24 cellular contexts compared by ENCODE assay signal in the genomic region with DNA sequence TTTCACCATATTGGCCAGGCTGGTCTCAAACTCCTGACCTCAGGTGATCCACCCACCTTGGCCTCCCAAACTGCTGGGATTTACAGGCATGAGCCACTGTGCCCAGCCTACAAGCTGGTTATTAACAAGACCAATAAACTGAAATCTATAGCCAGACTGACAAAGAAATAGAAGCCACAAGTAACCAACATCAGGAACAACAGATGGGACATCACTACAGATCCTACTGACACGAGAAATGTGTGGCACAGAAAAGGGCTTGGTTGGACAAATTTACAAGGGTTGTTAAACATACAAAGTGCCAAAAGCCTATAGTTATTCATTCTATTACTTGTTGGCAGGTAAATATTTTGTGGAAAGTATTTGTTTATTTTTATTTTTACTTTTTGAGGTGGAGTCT. TPM values are rescaled to one million over a fixed set of nuclear protein-coding genes. Genes with fewer than 3 reads are reported as not detected.
"Had no signal": no experiment of that assay in that cellular context is flagged by ENCODE, and none has a peak within 500 bp of the region (broad histone marks: within the 10 kb centered on the region; RNA-seq: fewer than 3 reads in every experiment).

No MANE protein-coding gene starts in this region.

- H3K9me3 ChIP-seq: body of pancreas, suprapubic skin, transverse colon had no signal

- H3K27ac ChIP-seq: suprapubic skin, transverse colon had no signal

- H3K4me3 ChIP-seq: body of pancreas, esophagus muscularis mucosa, skin epidermis, suprapubic skin, transverse colon had no signal

- H3K4me1 ChIP-seq: suprapubic skin, transverse colon had no signal

- H3K4me3 Mint-ChIP-seq: activated CD4-positive, alpha-beta memory T cell treated with anti-CD3 and anti-CD28 coated beads, Interleukin-2, amount 10 ng/mL, durations not matched to agents 7 days and 5 days; activated naive CD8-positive, alpha-beta T cell treated with anti-CD3 and anti-CD28 coated beads, Interleukin-2, amount 50 U/mL, for 24 hours; effector memory CD8-positive, alpha-beta T cell; naive thymus-derived CD4-positive, alpha-beta T cell; neural crest cell; stimulated activated effector memory CD8-positive, alpha-beta T cell treated with anti-CD3 and anti-CD28 coated beads, Interleukin-12 subunit alpha, Interleukin-12 subunit beta, amount 100 ng/mL, for 72 hours; stimulated activated naive CD8-positive, alpha-beta T cell treated with anti-CD3 and anti-CD28 coated beads, Interleukin-15, amount 100 ng/mL, for 72 hours; T-helper 17 cell had no signal

- H3K27me3 ChIP-seq: body of pancreas, esophagus muscularis mucosa, suprapubic skin, transverse colon had no signal

- H3K9me3 Mint-ChIP-seq: activated CD4-positive, alpha-beta memory T cell treated with anti-CD3 and anti-CD28 coated beads, Interleukin-2, amount 10 ng/mL, durations not matched to agents 7 days and 5 days; effector memory CD8-positive, alpha-beta T cell; stimulated activated effector memory CD8-positive, alpha-beta T cell treated with anti-CD3 and anti-CD28 coated beads, Interleukin-12 subunit alpha, Interleukin-12 subunit beta, amount 100 ng/mL, for 72 hours; stimulated activated naive CD8-positive, alpha-beta T cell treated with anti-CD3 and anti-CD28 coated beads, Interleukin-15, amount 100 ng/mL, for 72 hours had no signal

- H3K27me3 Mint-ChIP-seq: activated CD4-positive, alpha-beta memory T cell treated with anti-CD3 and anti-CD28 coated beads, Interleukin-2, amount 10 ng/mL, durations not matched to agents 7 days and 5 days; activated naive CD8-positive, alpha-beta T cell treated with anti-CD3 and anti-CD28 coated beads, Interleukin-2, amount 50 U/mL, for 24 hours; effector memory CD8-positive, alpha-beta T cell; naive thymus-derived CD4-positive, alpha-beta T cell; stimulated activated naive CD8-positive, alpha-beta T cell treated with anti-CD3 and anti-CD28 coated beads, Interleukin-15, amount 100 ng/mL, for 72 hours; T-helper 17 cell had no signal

- H3K36me3 ChIP-seq: transverse colon had no signal

- DNase-seq: activated CD4-positive, alpha-beta memory T cell treated with anti-CD3 and anti-CD28 coated beads, Interleukin-2, amount 10 ng/mL, durations not matched to agents 7 days and 5 days; activated CD4-positive, alpha-beta T cell treated with anti-CD3 and anti-CD28 coated beads for 48 hours; activated CD4-positive, CD25-positive, alpha-beta regulatory T cell; activated gamma-delta T cell; activated naive CD4-positive, alpha-beta T cell treated with anti-CD3 and anti-CD28 coated beads, Interleukin-2, amount 50 U/mL, for 16 hours; activated naive CD8-positive, alpha-beta T cell treated with anti-CD3 and anti-CD28 coated beads, Interleukin-2, amount 50 U/mL, for 24 hours; caudate nucleus; effector memory CD8-positive, alpha-beta T cell; glutamatergic neuron; hippocampal formation; mesendoderm; naive thymus-derived CD4-positive, alpha-beta T cell; occipital lobe; stimulated activated CD4-positive, alpha-beta T cell treated with anti-CD3 and anti-CD28 coated beads, Interleukin-2, amount 100 ng/mL, for 24 hours; stimulated activated naive CD8-positive, alpha-beta T cell treated with anti-CD3 and anti-CD28 coated beads, Interleukin-15, amount 100 ng/mL, for 72 hours; T-helper 17 cell; transverse colon had no signal

- H3K27ac Mint-ChIP-seq: activated CD4-positive, alpha-beta memory T cell treated with anti-CD3 and anti-CD28 coated beads, Interleukin-2, amount 10 ng/mL, durations not matched to agents 7 days and 5 days; activated naive CD8-positive, alpha-beta T cell treated with anti-CD3 and anti-CD28 coated beads, Interleukin-2, amount 50 U/mL, for 24 hours; effector memory CD8-positive, alpha-beta T cell; stimulated activated effector memory CD8-positive, alpha-beta T cell treated with anti-CD3 and anti-CD28 coated beads, Interleukin-12 subunit alpha, Interleukin-12 subunit beta, amount 100 ng/mL, for 72 hours; T-helper 17 cell had no signal

RNA-seq across cellular contexts. Expression of a gene that starts 55.4 kb away (rescaled TPM):
- total RNA-seq: frontal cortex had no signal
